In genomic region chr3:126208618-126209256, GRCh38 we compare ENCODE assay signal across 8 cellular contexts. TPM values are rescaled to one million over a fixed set of nuclear protein-coding genes. Genes with fewer than 3 reads are reported as not detected.
DNase-seq lines count a peak whose midpoint lies in the region; FAIRE-seq and TF ChIP-seq lines count a peak whose summit lies in the region.

No MANE protein-coding gene starts in this region.

- no peaks in the 10 kb centered on the region for H3K27me3 ChIP-seq in bronchial epithelial cell (ENCODE audit: control insufficient read depth, insufficient read depth, low read length)
- no peaks in the 10 kb centered on the region for H3K27me3 ChIP-seq in mesendoderm (ENCODE audit: insufficient read depth, low read length, poor library complexity)

- no peak overlapping the region for H3K4ac ChIP-seq in mesendoderm (ENCODE audit: low read depth, low read length)

- no peak overlapping the region for H3K56ac ChIP-seq in mesendoderm (ENCODE audit: low read length)

- no peak overlapping the region for H3K27ac Mint-ChIP-seq in activated T-helper 2 cell treated with anti-CD3 and anti-CD28 coated beads, Interferon-gamma antibody, Interleukin-2, Interleukin-4, amounts not matched to agents 10 μg/mL and 5 μg/mL and 100 μg/mL, durations not matched to agents 14 hours and 24 hours and 36 hours

- TF ChIP-seq CTCF in bronchial epithelial cell (IDR thresholded peaks at IDR 0.05; ENCODE audit: insufficient read depth, low read length, severe bottlenecking), result no peak

- H3K23ac ChIP-seq in mesendoderm (ENCODE audit: low read length), result peak overlapping the region; percentile 6

- H3K4me3 ChIP-seq in bronchial epithelial cell (ENCODE audit: low read depth, low read length) (no peak overlapping the region), mesendoderm (ENCODE audit: low read length) (no peak overlapping the region)

- H3K79me1 ChIP-seq in mesendoderm (ENCODE audit: low read length), result no peaks in the 10 kb centered on the region

- no peaks in the 10 kb centered on the region for H3K36me3 ChIP-seq in bronchial epithelial cell (ENCODE audit: control insufficient read depth, insufficient read depth, low read length)
- H3K36me3 ChIP-seq in mesendoderm (ENCODE audit: control insufficient read depth, insufficient read depth, low read length), result no peaks in the 10 kb centered on the region

- H4K5ac ChIP-seq in mesendoderm (ENCODE audit: low read length), result no peak overlapping the region

- WGBS in mesendoderm (ENCODE audit: extremely low coverage, insufficient coverage, low lambda C conversion rate), result no CpG with 5 or more reads among the region's 11 CpGs

- no peak overlapping the region for H3K4me3 Mint-ChIP-seq in activated T-helper 2 cell treated with anti-CD3 and anti-CD28 coated beads, Interferon-gamma antibody, Interleukin-2, Interleukin-4, amounts not matched to agents 10 μg/mL and 5 μg/mL and 100 μg/mL, durations not matched to agents 14 hours and 24 hours and 36 hours (ENCODE audit: low read depth)

- H3K27me3 Mint-ChIP-seq in activated T-helper 2 cell treated with anti-CD3 and anti-CD28 coated beads, Interferon-gamma antibody, Interleukin-2, Interleukin-4, amounts not matched to agents 10 μg/mL and 5 μg/mL and 100 μg/mL, durations not matched to agents 14 hours and 24 hours and 36 hours (ENCODE audit: low read depth), result peaks cover 20% of the 10 kb centered on the region

- H2AK5ac ChIP-seq in mesendoderm (ENCODE audit: low read length), result no peak overlapping the region

- H3K27ac ChIP-seq in mesendoderm (ENCODE audit: low read depth, low read length), result no peak overlapping the region

- peaks cover 1% of the 10 kb centered on the region for H3K4me1 ChIP-seq in mesendoderm (ENCODE audit: control insufficient read depth, low read depth, low read length)

- H3K9me3 Mint-ChIP-seq in activated T-helper 2 cell treated with anti-CD3 and anti-CD28 coated beads, Interferon-gamma antibody, Interleukin-2, Interleukin-4, amounts not matched to agents 10 μg/mL and 5 μg/mL and 100 μg/mL, durations not matched to agents 14 hours and 24 hours and 36 hours, result no peaks in the 10 kb centered on the region

- no peak overlapping the region for H4K8ac ChIP-seq in mesendoderm (ENCODE audit: low read depth, low read length)

- DNase-seq in DMS53 (lab: John Stamatoyannopoulos, UW), result peak; percentile 94
- peak; percentile 63 for DNase-seq in NCI-H2171 (lab: John Stamatoyannopoulos, UW)
- DNase-seq in bronchial epithelial cell (ENCODE audit: low read depth), result peak; percentile 97
- DNase-seq in mesendoderm, result no peak
- DNase-seq in cerebellar nuclear complex (lab: John Stamatoyannopoulos, UW), result no peak
- DNase-seq in activated CD8-positive, alpha-beta memory T cell treated with anti-CD3 and anti-CD28 coated beads for 24 hours, result no peak
- no peak for DNase-seq in effector CD4-positive, alpha-beta T cell
- no peak for DNase-seq in activated T-helper 2 cell treated with anti-CD3 and anti-CD28 coated beads, Interferon-gamma antibody, Interleukin-2, Interleukin-4, amounts not matched to agents 10 μg/mL and 5 μg/mL and 100 μg/mL, durations not matched to agents 14 hours and 24 hours and 36 hours (ENCODE audit: low spot score)

- intact Hi-C loops in activated T-helper 2 cell treated with anti-CD3 and anti-CD28 coated beads, Interferon-gamma antibody, Interleukin-2, Interleukin-4, amounts not matched to agents 10 μg/mL and 5 μg/mL and 100 μg/mL, durations not matched to agents 14 hours and 24 hours and 36 hours (cut with micrococcal nuclease), result no loop called here

- no peak overlapping the region for H3K9ac ChIP-seq in mesendoderm (ENCODE audit: low read length)

- no peak overlapping the region for H3K18ac ChIP-seq in mesendoderm (ENCODE audit: low read length)

- H2BK15ac ChIP-seq in mesendoderm (replicated peaks; ENCODE audit: low read depth), result no peak overlapping the region

- no peak overlapping the region for H2BK5ac ChIP-seq in mesendoderm (ENCODE audit: low read length)

- no peaks in the 10 kb centered on the region for H3K36me3 Mint-ChIP-seq in activated T-helper 2 cell treated with anti-CD3 and anti-CD28 coated beads, Interferon-gamma antibody, Interleukin-2, Interleukin-4, amounts not matched to agents 10 μg/mL and 5 μg/mL and 100 μg/mL, durations not matched to agents 14 hours and 24 hours and 36 hours (ENCODE audit: low read depth)

- FAIRE-seq in bronchial epithelial cell (lab: Jason Lieb, UNC), result peak; percentile 86

- no peaks in the 10 kb centered on the region for H3K79me2 ChIP-seq in mesendoderm (ENCODE audit: control insufficient read depth, insufficient read depth, low read length)

- H3K4me1 Mint-ChIP-seq in activated T-helper 2 cell treated with anti-CD3 and anti-CD28 coated beads, Interferon-gamma antibody, Interleukin-2, Interleukin-4, amounts not matched to agents 10 μg/mL and 5 μg/mL and 100 μg/mL, durations not matched to agents 14 hours and 24 hours and 36 hours (ENCODE audit: low read depth), result peaks cover 2% of the 10 kb centered on the region

- H3K4me2 ChIP-seq in mesendoderm (ENCODE audit: low read length), result no peak overlapping the region

- no peak overlapping the region for H2BK120ac ChIP-seq in mesendoderm (ENCODE audit: low read depth, low read length)

RNA-seq across cellular contexts. Expression of gene ALDH1L1, which starts 28.4 kb away (rescaled TPM):
- total RNA-seq in bronchial epithelial cell, result 9.1 and 11.1 TPM in 2 replicates
- polyA plus RNA-seq in mesendoderm (2013, experiment 1 of 2), result 0.31 TPM
- 0.31 TPM for polyA plus RNA-seq in mesendoderm (2013, experiment 2 of 2)
- not detected in 2 replicates for total RNA-seq in activated T-helper 2 cell treated with anti-CD3 and anti-CD28 coated beads, Interferon-gamma antibody, Interleukin-2, Interleukin-4, amounts not matched to agents 10 μg/mL and 5 μg/mL and 100 μg/mL, durations not matched to agents 14 hours and 24 hours and 36 hours

Comparison
In these comparisons a context has a peak if more than half of its experiments do, and no peak if none do; other contexts are left out.
1. DNase-seq: peak in DMS53 (single experiment), NCI-H2171 (single experiment) and bronchial epithelial cell (single experiment); none in mesendoderm (single experiment), cerebellar nuclear complex (0 of 2), activated CD8-positive, alpha-beta memory T cell treated with anti-CD3 and anti-CD28 coated beads for 24 hours (single experiment), effector CD4-positive, alpha-beta T cell (single experiment) and activated T-helper 2 cell treated with anti-CD3 and anti-CD28 coated beads, Interferon-gamma antibody, Interleukin-2, Interleukin-4, amounts not matched to agents 10 μg/mL and 5 μg/mL and 100 μg/mL, durations not matched to agents 14 hours and 24 hours and 36 hours (single experiment).
2. RNA of gene ALDH1L1, which starts 28.4 kb away (total RNA-seq): 9.1 to 11.1 TPM in bronchial epithelial cell; not detected in activated T-helper 2 cell treated with anti-CD3 and anti-CD28 coated beads, Interferon-gamma antibody, Interleukin-2, Interleukin-4, amounts not matched to agents 10 μg/mL and 5 μg/mL and 100 μg/mL, durations not matched to agents 14 hours and 24 hours and 36 hours; every median in the first group is over 10 times any median in the second.